In genomic region chr7:121107923-121108498, GRCh38 we compare ENCODE assay signal across 8 cellular contexts.
A peak's percentile ranks its signal among the peaks of the same experiment; 100 is the strongest.
DNase-seq lines count a peak whose midpoint lies in the region; ATAC-seq and TF ChIP-seq lines count a peak whose summit lies in the region.

No MANE protein-coding gene starts in this region.

- TF ChIP-seq RAD21 in Ishikawa (IDR thresholded peaks at IDR 0.05; ENCODE audit: low read depth): peak; percentile 68

- peak; percentile 63 to 73 for ATAC-seq in activated T-cell treated with anti-CD3 and anti-CD28 coated beads, Interleukin-2, amount 50 U/mL, for 4 hours
- ATAC-seq in GM21786 (IDR thresholded peaks at IDR 0.05; ENCODE audit: unreplicated experiment): peak; percentile 93

- no peak overlapping the region for H3K27ac Mint-ChIP-seq in activated T-cell treated with anti-CD3 and anti-CD28 coated beads, Interleukin-2, amount 50 U/mL, for 24 hours

- DNase-seq in activated T-cell treated with anti-CD3 and anti-CD28 coated beads, Interleukin-2, amount 50 U/mL, for 4 hours: no peak
- DNase-seq in activated T-cell treated with anti-CD3 and anti-CD28 coated beads, Interleukin-2, amount 50 U/mL, for 24 hours: no peak
- DNase-seq in OCI-M1 (lab: John Stamatoyannopoulos, UW) (peak; percentile 80), coronary artery (ENCODE audit: low spot score) (no peak), lung microvascular endothelial cell (ENCODE audit: low read depth in 2 of 2) (peak; percentile 71 to 80), COLO668 (lab: John Stamatoyannopoulos, UW; ENCODE audit: unreplicated experiment) (no peak)

- H3K4me3 Mint-ChIP-seq in activated T-cell treated with anti-CD3 and anti-CD28 coated beads, Interleukin-2, amount 50 U/mL, for 4 hours: no peak overlapping the region
- no peak overlapping the region for H3K4me3 Mint-ChIP-seq in activated T-cell treated with anti-CD3 and anti-CD28 coated beads, Interleukin-2, amount 50 U/mL, for 24 hours

- no peaks in the 10 kb centered on the region for H3K4me1 Mint-ChIP-seq in activated T-cell treated with anti-CD3 and anti-CD28 coated beads, Interleukin-2, amount 50 U/mL, for 4 hours (ENCODE audit: low read depth)
- H3K4me1 Mint-ChIP-seq in activated T-cell treated with anti-CD3 and anti-CD28 coated beads, Interleukin-2, amount 50 U/mL, for 24 hours (ENCODE audit: low read depth): no peaks in the 10 kb centered on the region

- peaks cover 14% of the 10 kb centered on the region for H3K27me3 Mint-ChIP-seq in activated T-cell treated with anti-CD3 and anti-CD28 coated beads, Interleukin-2, amount 50 U/mL, for 4 hours (ENCODE audit: low read depth)
- H3K27me3 Mint-ChIP-seq in activated T-cell treated with anti-CD3 and anti-CD28 coated beads, Interleukin-2, amount 50 U/mL, for 24 hours: peaks cover 12% of the 10 kb centered on the region

- no peak for TF ChIP-seq EP300 in Ishikawa (IDR thresholded peaks at IDR 0.05; ENCODE audit: borderline replicate concordance)

- no peaks in the 10 kb centered on the region for H3K36me3 Mint-ChIP-seq in activated T-cell treated with anti-CD3 and anti-CD28 coated beads, Interleukin-2, amount 50 U/mL, for 4 hours (ENCODE audit: insufficient read depth)
- no peaks in the 10 kb centered on the region for H3K36me3 Mint-ChIP-seq in activated T-cell treated with anti-CD3 and anti-CD28 coated beads, Interleukin-2, amount 50 U/mL, for 24 hours (ENCODE audit: low read depth)

- H3K9me3 Mint-ChIP-seq in activated T-cell treated with anti-CD3 and anti-CD28 coated beads, Interleukin-2, amount 50 U/mL, for 4 hours: no peaks in the 10 kb centered on the region
- H3K9me3 Mint-ChIP-seq in activated T-cell treated with anti-CD3 and anti-CD28 coated beads, Interleukin-2, amount 50 U/mL, for 24 hours: no peaks in the 10 kb centered on the region

- TF ChIP-seq CTCF in coronary artery (IDR thresholded peaks at IDR 0.05): peak; percentile 27

- no peak overlapping the region for H3K4me3 ChIP-seq in coronary artery

- H3K27ac ChIP-seq in coronary artery: no peak overlapping the region

TF ChIP-seq in Ishikawa, 13 proteins besides CTCF, POLR2A, EP300 and RAD21:
- TF ChIP-seq CEBPB (IDR thresholded peaks at IDR 0.05) (no peak), FOXM1 (IDR thresholded peaks at IDR 0.05; ENCODE audit: borderline replicate concordance, low read depth) (no peak), TCF12 (IDR thresholded peaks at IDR 0.05; ENCODE audit: low read depth) (no peak), NFIC (IDR thresholded peaks at IDR 0.05) (no peak), ZBTB7A (IDR thresholded peaks at IDR 0.05; ENCODE audit: low read depth) (no peak), CREB1 (IDR thresholded peaks at IDR 0.05; ENCODE audit: low read depth) (no peak), MAX (IDR thresholded peaks at IDR 0.05) (no peak), EGR1 (IDR thresholded peaks at IDR 0.05) (no peak), YY1 (IDR thresholded peaks at IDR 0.05; ENCODE audit: low read depth) (no peak), USF1 (IDR thresholded peaks at IDR 0.05) (no peak), REST (IDR thresholded peaks at IDR 0.05; ENCODE audit: low read depth) (no peak), TEAD4 (IDR thresholded peaks at IDR 0.05) (no peak), TAF1 (IDR thresholded peaks at IDR 0.05; ENCODE audit: low read depth) (no peak)

Comparison
In these comparisons a context has a peak if more than half of its experiments do, and no peak if none do; other contexts are left out.
1. DNase-seq: peak in OCI-M1 (single experiment) and lung microvascular endothelial cell (2 of 2); none in activated T-cell treated with anti-CD3 and anti-CD28 coated beads, Interleukin-2, amount 50 U/mL, for 4 hours (single experiment), activated T-cell treated with anti-CD3 and anti-CD28 coated beads, Interleukin-2, amount 50 U/mL, for 24 hours (single experiment), coronary artery (single experiment) and COLO668 (single experiment).